1 cellular context compared by ENCODE assay signal in the genomic region with DNA sequence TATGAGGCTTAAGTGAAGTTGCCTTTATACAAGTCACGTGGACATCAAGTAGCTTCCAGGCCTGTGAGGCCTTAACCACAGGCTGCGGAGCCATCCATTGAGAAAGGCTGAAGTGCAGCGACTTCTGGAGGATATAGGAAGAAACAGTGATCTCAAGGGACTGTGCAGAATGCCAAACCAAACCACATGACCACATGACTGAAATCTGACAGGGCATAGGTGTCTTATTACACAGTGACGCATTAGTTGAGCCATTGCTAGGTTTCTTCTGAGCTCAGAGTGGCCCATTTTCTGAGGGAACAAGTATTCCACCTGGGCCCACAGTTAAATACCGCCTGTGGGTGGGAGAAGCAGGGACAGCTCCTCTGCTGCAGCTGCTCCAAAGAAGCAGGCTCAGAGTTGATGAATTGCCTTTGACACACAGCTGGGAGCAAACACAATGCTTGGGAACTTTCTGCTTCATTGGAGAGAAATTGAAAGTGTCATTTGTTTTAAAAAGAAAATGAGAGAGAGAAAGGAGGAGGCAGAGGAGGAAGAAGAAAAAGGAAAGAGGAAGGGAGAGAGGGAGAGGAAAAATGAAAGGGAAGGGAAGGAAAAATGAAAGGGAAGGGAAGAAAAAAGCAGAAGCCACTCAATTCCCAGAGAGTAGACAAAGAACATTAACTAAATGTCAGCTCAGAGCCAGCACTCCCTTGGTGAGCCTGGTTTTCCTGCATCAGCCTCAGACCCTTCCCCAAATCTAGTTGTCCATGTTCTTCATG.
TF ChIP-seq lines count a peak whose summit lies in the region.

No MANE protein-coding gene starts in this region.

TF ChIP-seq in GM12878, 131 proteins besides CTCF, POLR2A, EP300 and RAD21 (continued from another document):
- peak; percentile 54 for TF ChIP-seq IKZF1 (conservative IDR thresholded peaks at IDR 0.05)
- no peak for TF ChIP-seq STAT3 (IDR thresholded peaks at IDR 0.05; ENCODE audit: low read depth, low read length)
- no peak for TF ChIP-seq SUPT20H (IDR thresholded peaks at IDR 0.05; ENCODE audit: borderline replicate concordance, control insufficient read depth, low read depth, low read length)
- TF ChIP-seq RAD51 (IDR thresholded peaks at IDR 0.05), result peak; percentile 78
- no peak for TF ChIP-seq SIN3A (IDR thresholded peaks at IDR 0.05; ENCODE audit: low read depth, low read length)
- TF ChIP-seq NBN (IDR thresholded peaks at IDR 0.05), result peak; percentile 31; the same call in 1 of the 2 replicates
- no peak for TF ChIP-seq BACH1 (IDR thresholded peaks at IDR 0.05; ENCODE audit: borderline replicate concordance)
